ENCODE assay signal across 8 cellular contexts in the genomic region with DNA sequence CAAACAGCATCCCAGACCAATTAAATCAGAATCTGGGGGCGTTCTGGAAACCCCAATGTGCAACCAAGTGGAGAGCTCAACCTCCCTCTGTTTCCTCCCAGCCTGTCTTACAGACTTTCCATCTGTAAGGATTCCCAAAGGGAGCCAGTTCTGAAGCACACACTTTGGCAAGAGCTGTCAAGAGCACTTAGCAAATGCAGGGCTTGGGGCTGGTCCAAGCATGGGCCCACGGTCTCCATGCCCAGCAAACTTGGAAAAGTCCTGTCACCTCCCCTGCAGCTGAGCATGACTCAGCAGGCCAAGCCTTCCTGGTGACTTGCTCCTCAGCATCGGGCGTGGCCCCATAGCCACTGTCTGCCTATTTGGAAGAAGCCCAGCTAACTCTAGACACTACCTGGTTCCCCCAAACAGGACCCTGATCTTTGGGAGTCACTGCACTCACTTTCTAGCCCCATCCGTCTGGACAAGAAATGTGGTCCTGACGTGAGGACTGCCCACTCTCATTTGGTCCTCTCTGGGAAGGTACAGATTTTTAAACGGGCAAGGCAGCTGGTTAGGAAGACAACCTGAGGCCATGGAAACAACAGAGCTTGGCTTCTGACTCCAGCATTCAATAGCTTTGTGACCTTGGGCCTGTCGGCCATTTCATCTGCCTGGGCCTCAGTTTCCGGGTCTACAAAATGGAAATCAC. TPM values are rescaled to one million over a fixed set of nuclear protein-coding genes. Genes with fewer than 3 reads are reported as not detected.
DNase-seq lines count a peak whose midpoint lies in the region; ATAC-seq and TF ChIP-seq lines count a peak whose summit lies in the region.

No MANE protein-coding gene starts in this region.

- H3K27ac Mint-ChIP-seq in T-helper 17 cell (peak overlapping the region; percentile 95), endothelial cell (ENCODE audit: unreplicated experiment) (peak overlapping the region; percentile 93)

- H3K4me1 ChIP-seq in muscle layer of colon (ENCODE audit: insufficient read depth, low read length) (peaks cover 47% of the 10 kb centered on the region), vagina (peaks cover 92% of the 10 kb centered on the region)

- H3K36me3 ChIP-seq in muscle layer of colon (ENCODE audit: insufficient read depth, low read length): no peaks in the 10 kb centered on the region
- no peaks in the 10 kb centered on the region for H3K36me3 ChIP-seq in vagina

- H3K36me3 Mint-ChIP-seq in T-helper 17 cell (ENCODE audit: low read depth) (peaks cover 8% of the 10 kb centered on the region), endothelial cell (ENCODE audit: low read depth, unreplicated experiment) (peaks cover 77% of the 10 kb centered on the region)

- no peaks in the 10 kb centered on the region for H3K9me3 Mint-ChIP-seq in endothelial cell (ENCODE audit: unreplicated experiment)

- DNase-seq in activated naive CD4-positive, alpha-beta T cell treated with Interleukin-2 at 50 U/mL for 16 hours: peak; percentile 42
- no peak for DNase-seq in activated naive CD4-positive, alpha-beta T cell (lab: John Stamatoyannopoulos, UW)
- no peak for DNase-seq in T-helper 17 cell
- no peak for DNase-seq in endothelial cell (ENCODE audit: low spot score)
- no peak for DNase-seq in vagina (ENCODE audit: extremely low spot score in 2 of 2)
- DNase-seq in activated gamma-delta T cell (lab: John Stamatoyannopoulos, UW): no peak

- TF ChIP-seq CTCF in endothelial cell (IDR thresholded peaks at IDR 0.05; ENCODE audit: unreplicated experiment) (no peak), vagina (IDR thresholded peaks at IDR 0.05) (no peak)

- H3K9ac ChIP-seq in muscle layer of colon (ENCODE audit: low read length): no peak overlapping the region

- H3K9me3 ChIP-seq in T-helper 17 cell (ENCODE audit: control insufficient read depth, low read length, poor library complexity, severe bottlenecking) (no peaks in the 10 kb centered on the region), muscle layer of colon (ENCODE audit: low read length) (no peaks in the 10 kb centered on the region), vagina (no peaks in the 10 kb centered on the region)

- H3K27me3 ChIP-seq in muscle layer of colon (ENCODE audit: control insufficient read depth in 1 of 2, insufficient read depth in 2 of 2, low read length in 2 of 2) (no peaks in the 10 kb centered on the region), vagina (no peaks in the 10 kb centered on the region)

- H3K27me3 Mint-ChIP-seq in T-helper 17 cell (no peaks in the 10 kb centered on the region), endothelial cell (ENCODE audit: unreplicated experiment) (peaks cover 21% of the 10 kb centered on the region)

- H3K27ac ChIP-seq in muscle layer of colon (ENCODE audit: low read depth, low read length): peak overlapping the region; percentile 60
- H3K27ac ChIP-seq in vagina: peak overlapping the region; percentile 82

- no peak for ATAC-seq in T-helper 17 cell
- no peak for ATAC-seq in HG03521 (IDR thresholded peaks at IDR 0.05; ENCODE audit: unreplicated experiment)

- H3K4me3 ChIP-seq in muscle layer of colon (ENCODE audit: low read depth in 1 of 2, low read length in 2 of 2) (no peak overlapping the region), vagina (no peak overlapping the region)

- TF ChIP-seq POLR2A in vagina (IDR thresholded peaks at IDR 0.05): no peak

- H3K4me1 Mint-ChIP-seq in T-helper 17 cell (peaks cover 88% of the 10 kb centered on the region), endothelial cell (ENCODE audit: unreplicated experiment) (peaks cover 72% of the 10 kb centered on the region)

- intact Hi-C loops in vagina (cut with DNase I): no loop called here

- H3K4me3 Mint-ChIP-seq in T-helper 17 cell: peak overlapping the region; percentile 81
- H3K4me3 Mint-ChIP-seq in endothelial cell (ENCODE audit: unreplicated experiment): peak overlapping the region; percentile 77

RNA-seq across cellular contexts. Expression of a gene that starts 16.9 kb away (rescaled TPM):
- total RNA-seq in T-helper 17 cell (10 to 100 TPM; 63.7 to 79.0 TPM), endothelial cell (ENCODE audit: unreplicated experiment) (511 TPM), vagina (286 TPM)
